23 cellular contexts compared by ENCODE assay signal in genomic region chr2:106516436-106516835, GRCh38. TPM values are rescaled to one million over a fixed set of nuclear protein-coding genes. Genes with fewer than 3 reads are reported as not detected.
"Had no signal": no experiment of that assay in that cellular context is flagged by ENCODE, and none has a peak within 500 bp of the region (broad histone marks: within the 10 kb centered on the region; RNA-seq: fewer than 3 reads in every experiment).

No MANE protein-coding gene starts in this region.

- DNase-seq: activated CD4-positive, alpha-beta T cell treated with anti-CD3 and anti-CD28 coated beads for 4 hours; activated CD8-positive, alpha-beta memory T cell treated with anti-CD3 and anti-CD28 coated beads, Interleukin-2, amount 50 U/mL, for 4 hours; activated CD8-positive, alpha-beta T cell treated with anti-CD3 and anti-CD28 coated beads for 36 hours; activated gamma-delta T cell treated with Interleukin-2 at 50 U/mL for 16 hours; activated naive CD4-positive, alpha-beta T cell treated with anti-CD3 and anti-CD28 coated beads, Interleukin-2, amount 10 ng/mL, durations not matched to agents 7 days and 5 days; activated naive CD8-positive, alpha-beta T cell treated with anti-CD3 and anti-CD28 coated beads for 36 hours; activated T-cell treated with anti-CD3 and anti-CD28 coated beads, Interleukin-2, amount 50 U/mL, for 72 hours; brain microvascular endothelial cell; MG63; NCI-H1092 treated with DMSO at 0.1 percent for 48 hours; NCI-H1417 treated with DMSO at 0.1 percent for 48 hours; NCI-H187; NCI-H2107; NCI-H446; NCI-H526 treated with DMSO at 0.1 percent for 48 hours; OCI-M1; Right ventricle myocardium superior; SJCRH30; SK-N-SH had no signal

- ATAC-seq: activated CD4-positive, CD25-positive, alpha-beta regulatory T cell treated with anti-CD3 and anti-CD28 coated beads, Interleukin-2, amount 50 U/mL, for 24 hours; activated CD8-positive, alpha-beta T cell treated with anti-CD3 and anti-CD28 coated beads for 36 hours; activated T-cell treated with anti-CD3 and anti-CD28 coated beads, Interleukin-2, amount 50 U/mL, for 72 hours; Panc1 had no signal

RNA-seq across cellular contexts. Expression of gene CD8B2, which starts 29.3 kb away (rescaled TPM):
- total RNA-seq: activated T-helper 2 cell treated with anti-CD3 and anti-CD28 coated beads, Interferon-gamma antibody, Interleukin-2, Interleukin-4, amounts not matched to agents 10 μg/mL and 5 μg/mL and 100 μg/mL, durations not matched to agents 14 hours and 24 hours and 36 hours; cardiac muscle cell; Right ventricle myocardium superior; SJCRH30 had no signal
- polyA plus RNA-seq: cardiac muscle cell, SK-N-SH had no signal

RNA-seq across cellular contexts. Expression of gene RGPD3, which starts 48.2 kb away (rescaled TPM):
- total RNA-seq: SJCRH30 had no signal
